ENCODE assay signal across 14 cellular contexts in genomic region chr10:26503911-26504310, GRCh38.
DNase-seq lines count a peak whose midpoint lies in the region; ATAC-seq and TF ChIP-seq lines count a peak whose summit lies in the region.
"Had no signal": no experiment of that assay in that cellular context is flagged by ENCODE, and none has a peak within 500 bp of the region (broad histone marks: within the 10 kb centered on the region; RNA-seq: fewer than 3 reads in every experiment).

No MANE protein-coding gene starts in this region.

- peak; percentile 31 for ATAC-seq in stimulated activated effector memory CD8-positive, alpha-beta T cell treated with anti-CD3 and anti-CD28 coated beads, Interleukin-12 subunit alpha, Interleukin-12 subunit beta, amount 100 ng/mL, for 72 hours
- no peak for ATAC-seq in GM19328 (IDR thresholded peaks at IDR 0.05; ENCODE audit: unreplicated experiment)

- BruUV-seq in MCF 10A (replicated peaks; lab: Mats Ljungman, UMichigan), result no TSS peak
- no TSS peak for BruUV-seq in mammary epithelial cell (replicated peaks; lab: Mats Ljungman, UMichigan)

- CTCF ChIA-PET in MCF 10A (lab: Yijun Ruan, JAX), result interaction anchor here (0.6 to 1.1 kb wide), 3 partner anchors 31 to 375 kb away, joined by 3 read pairs; no protein-coding TSS in a partner anchor
- CTCF ChIA-PET in mammary epithelial cell (lab: Charles Lee; ENCODE audit: low non-redundant PET), result no interaction called here

- no peaks in the 10 kb centered on the region for H3K9me3 Mint-ChIP-seq in MCF 10A (ENCODE audit: unreplicated experiment)
- H3K9me3 Mint-ChIP-seq in activated naive CD8-positive, alpha-beta T cell treated with anti-CD3 and anti-CD28 coated beads for 36 hours, result peaks cover 3% of the 10 kb centered on the region
- no peaks in the 10 kb centered on the region for H3K9me3 Mint-ChIP-seq in stimulated activated effector memory CD8-positive, alpha-beta T cell treated with anti-CD3 and anti-CD28 coated beads, Interleukin-12 subunit alpha, Interleukin-12 subunit beta, amount 100 ng/mL, for 72 hours

- no peak overlapping the region for H3K4me3 Mint-ChIP-seq in MCF 10A (ENCODE audit: unreplicated experiment)
- H3K4me3 Mint-ChIP-seq in activated naive CD8-positive, alpha-beta T cell treated with anti-CD3 and anti-CD28 coated beads for 36 hours, result no peak overlapping the region
- H3K4me3 Mint-ChIP-seq in stimulated activated effector memory CD8-positive, alpha-beta T cell treated with anti-CD3 and anti-CD28 coated beads, Interleukin-12 subunit alpha, Interleukin-12 subunit beta, amount 100 ng/mL, for 72 hours, result no peak overlapping the region

- H3K4me2 ChIP-seq in mammary epithelial cell (ENCODE audit: insufficient read depth, low read depth, low read length), result no peak overlapping the region

- no peaks in the 10 kb centered on the region for H3K27me3 ChIP-seq in mammary epithelial cell (ENCODE audit: insufficient read depth, low read length)
- H3K27me3 ChIP-seq: uterus had no signal

- no peaks in the 10 kb centered on the region for H3K36me3 Mint-ChIP-seq in MCF 10A (ENCODE audit: insufficient read depth, unreplicated experiment)
- peaks cover 62% of the 10 kb centered on the region for H3K36me3 Mint-ChIP-seq in activated naive CD8-positive, alpha-beta T cell treated with anti-CD3 and anti-CD28 coated beads for 36 hours
- peaks cover 99% of the 10 kb centered on the region for H3K36me3 Mint-ChIP-seq in stimulated activated effector memory CD8-positive, alpha-beta T cell treated with anti-CD3 and anti-CD28 coated beads, Interleukin-12 subunit alpha, Interleukin-12 subunit beta, amount 100 ng/mL, for 72 hours

- no peaks in the 10 kb centered on the region for H3K79me2 ChIP-seq in mammary epithelial cell (ENCODE audit: insufficient read depth, low read length)
- H3K79me2 ChIP-seq: parathyroid adenoma had no signal

- no peak overlapping the region for H3K4me3 ChIP-seq in mammary epithelial cell (replicated peaks in 1 of 3; ENCODE audit: insufficient read depth in 1 of 3, low read depth in 2 of 3, low read length in 3 of 3)
- H3K4me3 ChIP-seq: uterus had no signal

- in situ Hi-C loops in mammary epithelial cell (cut with MboI; ENCODE audit: low sequenced_read_pairs in 2 of 2), result no loop called here

- no peak overlapping the region for H3K9ac ChIP-seq in mammary epithelial cell (ENCODE audit: insufficient read depth, low read length)
- H3K9ac ChIP-seq: parathyroid adenoma had no signal

- H3K36me3 ChIP-seq in mammary epithelial cell (ENCODE audit: insufficient read depth, low read length), result no peaks in the 10 kb centered on the region
- H3K36me3 ChIP-seq: uterus had no signal

- H3K4me1 Mint-ChIP-seq in MCF 10A (ENCODE audit: insufficient read depth, unreplicated experiment), result no peaks in the 10 kb centered on the region
- peaks cover 24% of the 10 kb centered on the region for H3K4me1 Mint-ChIP-seq in activated naive CD8-positive, alpha-beta T cell treated with anti-CD3 and anti-CD28 coated beads for 36 hours
- H3K4me1 Mint-ChIP-seq in stimulated activated effector memory CD8-positive, alpha-beta T cell treated with anti-CD3 and anti-CD28 coated beads, Interleukin-12 subunit alpha, Interleukin-12 subunit beta, amount 100 ng/mL, for 72 hours, result peaks cover 20% of the 10 kb centered on the region

- H3K4me1 ChIP-seq in mammary epithelial cell (ENCODE audit: insufficient read depth, low read length), result no peaks in the 10 kb centered on the region
- H3K4me1 ChIP-seq: parathyroid adenoma, uterus had no signal

- no peaks in the 10 kb centered on the region for H4K20me1 ChIP-seq in mammary epithelial cell (ENCODE audit: insufficient read depth, low read length)

- DNase-seq in MCF 10A (ENCODE audit: unreplicated experiment) (peak; percentile 9), mammary epithelial cell (no peak), NCI-H69 (lab: John Stamatoyannopoulos, UW) (peak; percentile 0), D341Med (ENCODE audit: low spot score) (no peak), CD1c-positive myeloid dendritic cell (ENCODE audit: extremely low spot score) (no peak)
- no peak for DNase-seq in activated naive CD8-positive, alpha-beta T cell treated with anti-CD3 and anti-CD28 coated beads for 36 hours
- no peak for DNase-seq in stimulated activated effector memory CD8-positive, alpha-beta T cell treated with anti-CD3 and anti-CD28 coated beads, Interleukin-12 subunit alpha, Interleukin-12 subunit beta, amount 100 ng/mL, for 72 hours (ENCODE audit: low spot score in 2 of 2)
- DNase-seq: AML-193, HCEC 1CT, NCI-H146, Right ventricle myocardium superior, uterus had no signal

- dilution Hi-C loops in mammary epithelial cell (cut with HindIII; ENCODE audit: low sequenced_read_pairs), result no loop called here

- TF ChIP-seq CTCF in MCF 10A (IDR thresholded peaks at IDR 0.05; ENCODE audit: unreplicated experiment) (no peak), mammary epithelial cell (conservative IDR thresholded peaks at IDR 0.05 in 1 of 2, IDR thresholded peaks at IDR 0.05 in 1 of 2; ENCODE audit: extremely low read depth in 1 of 2, insufficient read depth in 1 of 2, low read depth in 1 of 2, low read length in 2 of 2) (no peak)

- no peaks in the 10 kb centered on the region for H3K27me3 Mint-ChIP-seq in MCF 10A (ENCODE audit: insufficient read depth, unreplicated experiment)
- no peaks in the 10 kb centered on the region for H3K27me3 Mint-ChIP-seq in activated naive CD8-positive, alpha-beta T cell treated with anti-CD3 and anti-CD28 coated beads for 36 hours

- POLR2A ChIA-PET in MCF 10A (lab: Yijun Ruan, JAX), result interaction anchor here (0.6 to 1.1 kb wide), 2 partner anchors 16 to 1811 kb away, joined by 3 read pairs; no protein-coding TSS in a partner anchor

- 50% methylated on average over 2 of the region's 3 CpGs for WGBS in mammary epithelial cell (ENCODE audit: low coverage, missing lambda C conversion rate)

- H3K27ac ChIP-seq in mammary epithelial cell (ENCODE audit: insufficient read depth, low read depth, low read length), result no peak overlapping the region
- H3K27ac ChIP-seq: parathyroid adenoma, uterus had no signal

- intact Hi-C loops in MCF 10A (cut with micrococcal nuclease), result no loop called here
- intact Hi-C loops in mammary epithelial cell (cut with micrococcal nuclease), result no loop called here

- H3K27ac Mint-ChIP-seq in MCF 10A (ENCODE audit: low read depth, unreplicated experiment), result no peak overlapping the region
- H3K27ac Mint-ChIP-seq in activated naive CD8-positive, alpha-beta T cell treated with anti-CD3 and anti-CD28 coated beads for 36 hours, result peak overlapping the region; percentile 60
- H3K27ac Mint-ChIP-seq in stimulated activated effector memory CD8-positive, alpha-beta T cell treated with anti-CD3 and anti-CD28 coated beads, Interleukin-12 subunit alpha, Interleukin-12 subunit beta, amount 100 ng/mL, for 72 hours, result no peak overlapping the region

- no peak overlapping the region for H2AFZ ChIP-seq in mammary epithelial cell (ENCODE audit: low read depth, low read length)
- H2AFZ ChIP-seq: parathyroid adenoma had no signal

- H3K9me3 ChIP-seq in mammary epithelial cell (replicated peaks; ENCODE audit: insufficient read depth, low read length), result peaks cover 5% of the 10 kb centered on the region
- H3K9me3 ChIP-seq: uterus had no signal

Comparison
In these comparisons a context has a peak if more than half of its experiments do, and no peak if none do; other contexts are left out.
1. DNase-seq: peak in MCF 10A (single experiment) and NCI-H69 (single experiment); none in mammary epithelial cell (single experiment), activated naive CD8-positive, alpha-beta T cell treated with anti-CD3 and anti-CD28 coated beads for 36 hours (single experiment), stimulated activated effector memory CD8-positive, alpha-beta T cell treated with anti-CD3 and anti-CD28 coated beads, Interleukin-12 subunit alpha, Interleukin-12 subunit beta, amount 100 ng/mL, for 72 hours (0 of 2), D341Med (single experiment) and CD1c-positive myeloid dendritic cell (single experiment).